1 cellular context compared by ENCODE assay signal in genomic region chr17:82232322-82232785, GRCh38.
TF ChIP-seq lines count a peak whose summit lies in the region.

No MANE protein-coding gene starts in this region.

TF ChIP-seq in A549, 52 proteins besides CTCF, POLR2A, EP300 and RAD21 (continued from another document):
- TF ChIP-seq HMGXB4 (CRISPR knock-in tag; IDR thresholded peaks at IDR 0.05; ENCODE audit: borderline replicate concordance) (no peak), CBX2 (IDR thresholded peaks at IDR 0.05; ENCODE audit: borderline replicate concordance, low read depth) (no peak), FOSL2 (IDR thresholded peaks at IDR 0.05) (no peak), FOSL2 (CRISPR knock-in tag; IDR thresholded peaks at IDR 0.05) (no peak), MAFK (IDR thresholded peaks at IDR 0.05; ENCODE audit: partially characterized antibody) (no peak), JUNB (IDR thresholded peaks at IDR 0.05) (no peak), NPAS2 (CRISPR knock-in tag; IDR thresholded peaks at IDR 0.05; ENCODE audit: borderline replicate concordance) (no peak), HOXB5 (CRISPR knock-in tag; IDR thresholded peaks at IDR 0.05) (no peak), USF2 (IDR thresholded peaks at IDR 0.05) (no peak)
